In the genomic region with DNA sequence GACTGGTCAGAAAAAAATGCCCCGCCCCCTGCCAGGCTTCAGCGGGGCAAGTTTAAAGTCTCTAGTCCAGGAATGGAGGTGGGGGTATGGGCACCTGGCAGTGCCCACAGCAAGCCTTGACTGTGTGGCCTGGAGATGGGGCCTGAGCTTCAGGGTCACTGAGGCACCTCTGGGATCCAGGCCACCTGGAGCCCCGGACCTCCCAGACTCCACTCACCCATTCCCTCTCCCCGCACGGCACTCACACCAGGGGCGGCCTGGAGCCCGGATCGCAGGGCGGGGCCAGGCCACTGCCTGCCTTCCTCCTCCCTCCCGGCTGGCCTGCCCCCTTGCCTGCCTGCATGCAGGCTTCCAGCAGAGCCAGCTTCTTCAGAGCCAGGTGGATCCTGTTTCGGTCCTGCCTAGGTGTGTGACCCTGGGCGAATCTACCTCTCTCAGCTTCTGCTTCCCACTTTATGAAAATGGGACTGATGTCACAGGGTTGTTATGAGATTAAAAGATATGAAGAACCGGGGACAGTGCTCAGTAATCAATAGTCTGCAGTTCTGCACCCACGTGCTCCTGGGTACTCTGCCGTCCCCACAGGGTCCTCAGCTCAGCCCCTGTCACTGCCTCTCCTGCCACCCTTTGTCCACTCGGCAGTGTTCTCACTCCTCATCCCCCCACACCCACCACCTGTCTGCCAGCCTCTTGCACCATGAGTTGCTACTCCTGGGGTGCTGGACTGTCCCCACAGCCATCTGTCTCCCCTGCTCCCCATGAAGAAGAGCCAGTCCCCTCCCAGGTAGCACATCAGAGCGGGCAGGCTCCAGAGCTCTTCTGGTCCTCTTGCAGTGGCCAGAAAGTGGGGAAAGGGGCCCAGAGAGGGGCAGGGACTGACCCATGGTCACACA, we compare ENCODE assay signal across 10 cellular contexts. TPM values are rescaled to one million over a fixed set of nuclear protein-coding genes. Genes with fewer than 3 reads are reported as not detected.
A peak's percentile ranks its signal among the peaks of the same experiment; 100 is the strongest.
DNase-seq lines count a peak whose midpoint lies in the region; ATAC-seq and TF ChIP-seq lines count a peak whose summit lies in the region.
"Had no signal": no experiment of that assay in that cellular context is flagged by ENCODE, and none has a peak within 500 bp of the region (broad histone marks: within the 10 kb centered on the region; RNA-seq: fewer than 3 reads in every experiment).

No MANE protein-coding gene starts in this region.

- ATAC-seq in left ventricle myocardium superior (peak; percentile 9), psoas muscle (peak in 2 of 4 donors; percentile 14 to 18)

- H3K9ac ChIP-seq in OCI-LY3 (ENCODE audit: low read length): no peak overlapping the region; the same call in 1 of the 2 replicates

- no peak overlapping the region for H3K27ac Mint-ChIP-seq in Caco-2 (ENCODE audit: unreplicated experiment)

- H2AFZ ChIP-seq in OCI-LY3 (ENCODE audit: low read depth, low read length): no peak overlapping the region

- H3K36me3 Mint-ChIP-seq in Caco-2 (ENCODE audit: insufficient read depth, unreplicated experiment): peaks cover 10% of the 10 kb centered on the region

- intact Hi-C loops in left ventricle myocardium superior (cut with micrococcal nuclease): no loop called here
- intact Hi-C loops in psoas muscle (cut with DNase I): no loop called here
- intact Hi-C loops in Caco-2 (cut with micrococcal nuclease; ENCODE audit: unreplicated experiment): no loop called here

- H4K20me1 ChIP-seq in OCI-LY3 (ENCODE audit: insufficient read depth, low read length): no peaks in the 10 kb centered on the region

- peaks cover 6% of the 10 kb centered on the region for H3K4me1 Mint-ChIP-seq in Caco-2 (ENCODE audit: low read depth, unreplicated experiment)

- H3K4me1 ChIP-seq in OCI-LY3 (ENCODE audit: low read length): peaks cover 56% of the 10 kb centered on the region
- H3K4me1 ChIP-seq in psoas muscle: peaks cover 66% of the 10 kb centered on the region
- H3K4me1 ChIP-seq in Caco-2: peaks cover 7% of the 10 kb centered on the region; the same call in 1 of the 2 replicates

- no peaks in the 10 kb centered on the region for H3K79me2 ChIP-seq in OCI-LY3 (ENCODE audit: low read length)

- H3K27ac ChIP-seq in OCI-LY3 (ENCODE audit: low read length): peak overlapping the region; percentile 38; the same call in 1 of the 2 replicates
- H3K27ac ChIP-seq in psoas muscle: peak overlapping the region; percentile 96

- H3K36me3 ChIP-seq in OCI-LY3 (replicated peaks; ENCODE audit: low read depth, low read length) (peaks cover 4% of the 10 kb centered on the region), psoas muscle (ENCODE audit: insufficient read depth in 1 of 2, low read depth in 1 of 2) (no peaks in the 10 kb centered on the region), Caco-2 (ENCODE audit: control insufficient read depth, insufficient read depth, low read length) (no peaks in the 10 kb centered on the region; the same call in 1 of the 2 replicates)

- no peak overlapping the region for H3K4me2 ChIP-seq in OCI-LY3 (ENCODE audit: low read length)

- POLR2A ChIA-PET in Caco-2 (lab: Charles Lee): no interaction called here

- H3K4me3 ChIP-seq in OCI-LY3 (ENCODE audit: low read length): no peak overlapping the region
- peak overlapping the region; percentile 79 for H3K4me3 ChIP-seq in psoas muscle
- H3K4me3 ChIP-seq in Caco-2 (ENCODE audit: low read depth, low read length): no peak overlapping the region

- H3K27me3 ChIP-seq in OCI-LY3 (ENCODE audit: low read depth, low read length) (peaks cover 6% of the 10 kb centered on the region), psoas muscle (ENCODE audit: insufficient read depth in 3 of 3, low read length in 2 of 3) (no peaks in the 10 kb centered on the region), Caco-2 (replicated peaks; ENCODE audit: control insufficient read depth, insufficient read depth, low read length) (no peaks in the 10 kb centered on the region)

- H3K9me3 Mint-ChIP-seq in Caco-2 (ENCODE audit: unreplicated experiment): no peaks in the 10 kb centered on the region

- no peak for TF ChIP-seq CTCF in OCI-LY3 (IDR thresholded peaks at IDR 0.05; ENCODE audit: low read depth, low read length)
- no peak for TF ChIP-seq CTCF in psoas muscle (IDR thresholded peaks at IDR 0.05)
- no peak for TF ChIP-seq CTCF in Caco-2 (IDR thresholded peaks at IDR 0.05; ENCODE audit: insufficient read depth in 1 of 2, low read depth in 1 of 2, low read length in 1 of 2, severe bottlenecking in 1 of 2, unreplicated experiment in 1 of 2)

- H3K4me3 Mint-ChIP-seq in Caco-2 (ENCODE audit: unreplicated experiment): no peak overlapping the region

- no peaks in the 10 kb centered on the region for H3K9me3 ChIP-seq in OCI-LY3 (ENCODE audit: insufficient read depth, low read length)
- H3K9me3 ChIP-seq in psoas muscle: no peaks in the 10 kb centered on the region
- no peaks in the 10 kb centered on the region for H3K9me3 ChIP-seq in Caco-2

- CTCF ChIA-PET in Caco-2 (lab: Charles Lee): interaction anchor here (0.6 to 1.4 kb wide), 2 partner anchors 10 to 27 kb away, joined by 3 to 5 read pairs; no protein-coding TSS in a partner anchor

- peaks cover 4% of the 10 kb centered on the region for H3K27me3 Mint-ChIP-seq in Caco-2 (ENCODE audit: insufficient read depth, unreplicated experiment)

- no TSS peak for BruUV-seq in Caco-2 (replicated peaks; lab: Mats Ljungman, UMichigan)

- DNase-seq in ELF-1 (ENCODE audit: low read depth, low spot score): peak; percentile 78
- peak; percentile 76 for DNase-seq in left ventricle myocardium superior
- DNase-seq in psoas muscle: peak in 1 of 2 donors; percentile 84
- DNase-seq in stimulated activated CD4-positive, alpha-beta T cell treated with anti-CD3 and anti-CD28 coated beads, Interleukin-4, amount 100 ng/mL, for 4 hours: no peak
- DNase-seq in Caco-2: no peak
- no peak for DNase-seq in hepatic stellate cell (ENCODE audit: low spot score)
- no peak for DNase-seq in epidermal melanocyte (ENCODE audit: insufficient read length, low spot score)
- DNase-seq: NCI-H1092 treated with DMSO at 0.1 percent for 48 hours had no signal

- 11 to 21% (median 18%) methylated on average over 16 to 17 of the region's 17 CpGs for WGBS in psoas muscle, 3 donors

RNA-seq across cellular contexts. Expression of gene TCAP, which starts 1.2 kb away (rescaled TPM):
- total RNA-seq in left ventricle myocardium superior: 4,965 TPM
- total RNA-seq in psoas muscle: 1,000 to 10,000 TPM; 3,389 to 5,818 (median 3,842) TPM
- polyA plus RNA-seq in psoas muscle: 1,000 to 10,000 TPM; 2,116 to 7,047 (median 2,671) TPM
- 1.6 TPM in 2 replicates for total RNA-seq in Caco-2 (2022)
- total RNA-seq: bronchial epithelial cell had no signal

RNA-seq across cellular contexts. Expression of gene PNMT, which starts 4.3 kb away (rescaled TPM):
- total RNA-seq in left ventricle myocardium superior (5.8 TPM), psoas muscle (10 to 100 TPM in 2 of 4 donors, 1 to 10 TPM in 2; 5.9 to 15.3 (median 11.8) TPM), Caco-2 (2022) (not detected in 2 replicates)
- polyA plus RNA-seq in psoas muscle: 10 to 100 TPM in 1 of 3 donors, 1 to 10 TPM in 2; 6.0 to 13.0 (median 6.8) TPM
- total RNA-seq: bronchial epithelial cell had no signal

RNA-seq across cellular contexts. Expression of gene PGAP3, which starts 23.9 kb away (rescaled TPM):
- 7.3 TPM for total RNA-seq in left ventricle myocardium superior
- 1 to 10 TPM; 4.5 to 7.9 (median 6.7) TPM for total RNA-seq in psoas muscle
- 1 to 10 TPM; 1.4 to 4.2 (median 3.3) TPM for polyA plus RNA-seq in psoas muscle
- 14.7 and 17.4 TPM in 2 replicates for total RNA-seq in Caco-2 (2022)

RNA-seq across cellular contexts. Expression of gene STARD3, which starts 27.0 kb away (rescaled TPM):
- total RNA-seq in left ventricle myocardium superior: 18.7 TPM
- total RNA-seq in psoas muscle: 10 to 100 TPM; 22.5 to 32.6 (median 26.1) TPM
- polyA plus RNA-seq in psoas muscle: 10 to 100 TPM; 33.0 to 62.8 (median 47.9) TPM
- total RNA-seq in Caco-2 (2022): 42.6 and 55.5 TPM in 2 replicates

RNA-seq across cellular contexts. Expression of gene ERBB2, which starts 35.9 kb away (rescaled TPM):
- total RNA-seq in left ventricle myocardium superior (75.8 TPM), psoas muscle (10 to 100 TPM; 20.4 to 24.9 (median 21.1) TPM), Caco-2 (2022) (121 and 124 TPM in 2 replicates)
- 10 to 100 TPM in 1 of 3 donors, 1 to 10 TPM in 2; 4.0 to 11.1 (median 9.2) TPM for polyA plus RNA-seq in psoas muscle

Comparison
In these comparisons a context has a peak if more than half of its experiments do, and no peak if none do; other contexts are left out.
1. DNase-seq: peak in ELF-1 (single experiment) and left ventricle myocardium superior (single experiment); none in stimulated activated CD4-positive, alpha-beta T cell treated with anti-CD3 and anti-CD28 coated beads, Interleukin-4, amount 100 ng/mL, for 4 hours (0 of 2), Caco-2 (0 of 2), hepatic stellate cell (single experiment) and epidermal melanocyte (single experiment).
2. RNA of gene TCAP, which starts 1.2 kb away (total RNA-seq): 4,965 TPM in left ventricle myocardium superior (single experiment) and 3,389 to 5,818 TPM in psoas muscle; 1.6 TPM in Caco-2; every median in the first group is over 1,000 times any median in the second.